ENCODE assay signal across 8 cellular contexts in genomic region chr9:96136992-96137665, GRCh38.
DNase-seq lines count a peak whose midpoint lies in the region; ATAC-seq lines count a peak whose summit lies in the region.

No MANE protein-coding gene starts in this region.

- peak; percentile 79 for ATAC-seq in GM21360 (IDR thresholded peaks at IDR 0.05; ENCODE audit: unreplicated experiment)
- ATAC-seq in HG03558 (IDR thresholded peaks at IDR 0.05; ENCODE audit: extremely low read depth, unreplicated experiment), result peak; percentile 56

- DNase-seq in GM04504 (ENCODE audit: low read depth) (peak; percentile 20), astrocyte of the hippocampus (ENCODE audit: low read depth, low spot score) (peak; percentile 83), medulla oblongata (ENCODE audit: extremely low spot score) (peak; percentile 75), retina (no peak), G401 (ENCODE audit: low spot score) (no peak)
- no peak for DNase-seq in stimulated activated CD4-positive, alpha-beta T cell treated with anti-CD3 and anti-CD28 coated beads, Interleukin-4, amount 100 ng/mL, for 24 hours

- in situ Hi-C loops in G401 (cut with HindIII; ENCODE audit: low sequenced_read_pairs), result no loop called here

Comparison
In these comparisons a context has a peak if more than half of its experiments do, and no peak if none do; other contexts are left out.
1. DNase-seq: peak in GM04504 (single experiment), astrocyte of the hippocampus (single experiment) and medulla oblongata (single experiment); none in retina (single experiment), stimulated activated CD4-positive, alpha-beta T cell treated with anti-CD3 and anti-CD28 coated beads, Interleukin-4, amount 100 ng/mL, for 24 hours (single experiment) and G401 (single experiment).